8 cellular contexts compared by ENCODE assay signal in genomic region chr14:89308232-89308959, GRCh38.
A peak's percentile ranks its signal among the peaks of the same experiment; 100 is the strongest.
DNase-seq lines count a peak whose midpoint lies in the region; ATAC-seq and TF ChIP-seq lines count a peak whose summit lies in the region.

No MANE protein-coding gene starts in this region.

- H3K27me3 ChIP-seq in SJCRH30: no peaks in the 10 kb centered on the region

- peaks cover 17% of the 10 kb centered on the region for H3K4me1 ChIP-seq in SJCRH30

- TF ChIP-seq CTCF in GM12865 (IDR thresholded peaks at IDR 0.05; ENCODE audit: insufficient read depth, low read depth, low read length, missing control alignments) (peak; percentile 13), NB4 (IDR thresholded peaks at IDR 0.05; ENCODE audit: low read depth, low read length) (no peak)

- H3K27ac ChIP-seq in SJCRH30: no peak overlapping the region

- no peak for TF ChIP-seq POLR2A in NB4 (IDR thresholded peaks at IDR 0.05; ENCODE audit: extremely low read depth, insufficient read length)

- H3K4me3 ChIP-seq in GM12865 (ENCODE audit: low read depth, low read length) (peak overlapping the region; percentile 9), NB4 (ENCODE audit: low read depth, low read length) (no peak overlapping the region), SJCRH30 (no peak overlapping the region)

- DNase-seq in GM12865 (ENCODE audit: low read depth) (peak; percentile 76), NB4 (ENCODE audit: low read depth) (peak; percentile 49), medulla oblongata (ENCODE audit: extremely low spot score) (peak; percentile 68), SJCRH30 (no peak), NCI-H1930 (lab: John Stamatoyannopoulos, UW) (no peak), SHP77 treated with DMSO at 0.1 percent for 48 hours (lab: John Stamatoyannopoulos, UW) (no peak), DMS53 (lab: John Stamatoyannopoulos, UW) (no peak)

- no peaks in the 10 kb centered on the region; the same call in 1 of the 2 replicates for H3K36me3 ChIP-seq in SJCRH30

- ATAC-seq in GM21390 (IDR thresholded peaks at IDR 0.05; ENCODE audit: unreplicated experiment): peak; percentile 39

- H3K9me3 ChIP-seq in SJCRH30 (replicated peaks): no peaks in the 10 kb centered on the region

Comparison
In these comparisons a context has a peak if more than half of its experiments do, and no peak if none do; other contexts are left out.
1. DNase-seq: peak in GM12865 (single experiment), NB4 (single experiment) and medulla oblongata (single experiment); none in SJCRH30 (0 of 2), NCI-H1930 (0 of 2), SHP77 treated with DMSO at 0.1 percent for 48 hours (single experiment) and DMS53 (single experiment).